ENCODE assay signal across 15 cellular contexts in the genomic region with DNA sequence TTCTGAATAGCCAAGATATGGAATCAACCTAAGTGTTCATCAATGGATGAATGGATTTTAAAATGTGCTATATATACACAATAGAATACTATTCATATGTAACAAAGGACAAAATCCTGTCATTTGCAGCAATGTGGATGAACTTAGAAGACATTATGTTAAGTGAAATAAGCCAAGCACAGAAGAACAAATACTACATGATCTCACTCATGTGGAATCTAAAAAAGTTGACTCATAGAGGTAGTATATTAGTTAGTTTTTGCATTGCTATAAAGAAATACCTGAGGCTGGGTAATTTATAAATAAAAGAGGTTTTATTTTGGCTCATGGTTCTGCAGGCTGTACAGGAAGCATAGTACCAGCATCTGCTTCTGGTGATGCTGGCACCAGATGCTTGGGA. TPM values are rescaled to one million over a fixed set of nuclear protein-coding genes. Genes with fewer than 3 reads are reported as not detected.
A peak's percentile ranks its signal among the peaks of the same experiment; 100 is the strongest.
DNase-seq lines count a peak whose midpoint lies in the region; ATAC-seq and TF ChIP-seq lines count a peak whose summit lies in the region.
"Had no signal": no experiment of that assay in that cellular context is flagged by ENCODE, and none has a peak within 500 bp of the region (broad histone marks: within the 10 kb centered on the region; RNA-seq: fewer than 3 reads in every experiment).

No MANE protein-coding gene starts in this region.

- H3K4me3 ChIP-seq in RWPE2 (ENCODE audit: severe bottlenecking) = no peak overlapping the region
- no peak overlapping the region for H3K4me3 ChIP-seq in epithelial cell of esophagus (ENCODE audit: low read length)
- H3K4me3 ChIP-seq: GM23248 had no signal

- DNase-seq in M059J (ENCODE audit: low read depth) (peak; percentile 53), RWPE2 (ENCODE audit: low spot score) (no peak), epithelial cell of esophagus (ENCODE audit: low read depth) (peak; percentile 52), kidney glomerular epithelial cell (lab: John Stamatoyannopoulos, UW) (peak; percentile 9), HuH-7 (ENCODE audit: low spot score) (no peak), NCI-H748 treated with DMSO at 0.1 percent for 48 hours (lab: John Stamatoyannopoulos, UW) (no peak)
- no peak for DNase-seq in activated naive CD4-positive, alpha-beta T cell (lab: John Stamatoyannopoulos, UW)
- DNase-seq: BE2C; CD8-positive, alpha-beta T cell; COR-L47; H7 had no signal

- peaks cover 2% of the 10 kb centered on the region for H3K9me3 ChIP-seq in RWPE2 (ENCODE audit: severe bottlenecking)
- H3K9me3 ChIP-seq: BE2C had no signal

- ATAC-seq in RWPE2 (ENCODE audit: low read depth) (peak; percentile 81), GM21423 (IDR thresholded peaks at IDR 0.05; ENCODE audit: unreplicated experiment) (no peak)
- ATAC-seq: CD8-positive, alpha-beta T cell had no signal

- no peaks in the 10 kb centered on the region for H3K36me3 ChIP-seq in RWPE2 (ENCODE audit: low read depth)
- H3K36me3 ChIP-seq: BE2C had no signal

- no peak overlapping the region for H3K27ac ChIP-seq in RWPE2 (ENCODE audit: poor library complexity, severe bottlenecking)
- H3K27ac ChIP-seq: C4-2B, GM23248, HL-60 had no signal

- no peaks in the 10 kb centered on the region for H3K27me3 ChIP-seq in RWPE2 (ENCODE audit: insufficient read depth, poor library complexity, severe bottlenecking)
- H3K27me3 ChIP-seq: BE2C had no signal

- TF ChIP-seq CTCF in RWPE2 (IDR thresholded peaks at IDR 0.05; ENCODE audit: poor library complexity, severe bottlenecking) (no peak), epithelial cell of esophagus (IDR thresholded peaks at IDR 0.05; ENCODE audit: insufficient read depth, low read depth, low read length, missing control alignments) (no peak)

- H3K4me1 ChIP-seq in RWPE2 (ENCODE audit: insufficient read depth, poor library complexity, severe bottlenecking) = peaks cover 5% of the 10 kb centered on the region
- H3K4me1 ChIP-seq: BE2C had no signal

RNA-seq across cellular contexts. Expression of a gene that starts 8.1 kb away (rescaled TPM):
- total RNA-seq in M059J (2014; rRNA removed; shearing (Covaris generic)) = not detected in 2 replicates

RNA-seq across cellular contexts. Expression of a gene that starts 58.2 kb away (rescaled TPM):
- 4.6 and 15.3 TPM in 2 replicates for total RNA-seq in M059J (2014; rRNA removed; shearing (Covaris generic))
- total RNA-seq: CD8-positive, alpha-beta T cell; GM23248; H7 had no signal

Comparison
In these comparisons a context has a peak if more than half of its experiments do, and no peak if none do; other contexts are left out.
1. DNase-seq: peak in M059J (single experiment), epithelial cell of esophagus (single experiment) and kidney glomerular epithelial cell (single experiment); none in RWPE2 (single experiment), HuH-7 (single experiment), activated naive CD4-positive, alpha-beta T cell (0 of 4) and NCI-H748 treated with DMSO at 0.1 percent for 48 hours (single experiment).